18 cellular contexts compared by ENCODE assay signal in the genomic region with DNA sequence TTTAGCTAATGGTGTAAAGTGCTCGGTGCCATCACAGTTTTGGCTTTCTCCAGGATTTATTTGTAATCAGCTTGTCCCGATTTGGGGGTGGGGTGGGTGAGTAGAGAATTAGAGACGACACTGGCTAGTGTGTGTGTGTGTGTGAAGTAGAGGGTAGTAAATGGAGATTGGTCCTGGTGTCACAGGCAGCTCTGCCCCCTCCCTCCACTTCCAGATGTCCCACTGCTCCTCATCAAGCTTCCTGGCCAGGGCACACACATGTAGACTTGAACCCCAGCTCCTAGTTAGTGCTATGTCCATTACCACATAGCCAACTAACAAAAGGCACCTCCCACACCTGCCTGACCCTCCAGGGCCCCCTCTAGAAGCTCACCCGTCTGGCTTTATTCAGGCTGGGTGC. TPM values are rescaled to one million over a fixed set of nuclear protein-coding genes. Genes with fewer than 3 reads are reported as not detected.
DNase-seq lines count a peak whose midpoint lies in the region; ATAC-seq and TF ChIP-seq lines count a peak whose summit lies in the region.
"Had no signal": no experiment of that assay in that cellular context is flagged by ENCODE, and none has a peak within 500 bp of the region (broad histone marks: within the 10 kb centered on the region; RNA-seq: fewer than 3 reads in every experiment).

No MANE protein-coding gene starts in this region.

- peaks cover 27% of the 10 kb centered on the region for H4K20me1 ChIP-seq in PC-3 (ENCODE audit: low read length)

- DNase-seq in AG10803 (ENCODE audit: low read depth) = no peak
- no peak for DNase-seq in PC-3
- no peak for DNase-seq in epithelial cell of esophagus (ENCODE audit: low read depth)
- no peak for DNase-seq in lower lobe of right lung
- no peak for DNase-seq in NCI-H2196 (lab: John Stamatoyannopoulos, UW; ENCODE audit: unreplicated experiment)
- no peak for DNase-seq in foreskin melanocyte
- DNase-seq in NCI-H2227 (lab: John Stamatoyannopoulos, UW; ENCODE audit: unreplicated experiment) = no peak
- DNase-seq: activated CD4-positive, alpha-beta T cell treated with anti-CD3 and anti-CD28 coated beads, Interleukin-2, amount 50 U/mL, for 4 hours; activated T-cell treated with anti-CD3 and anti-CD28 coated beads, Interleukin-2, amount 50 U/mL, for 4 hours; AML-193; hypothalamus; left ventricle myocardium superior; NCI-H1694 treated with DMSO at 0.1 percent for 48 hours; NCI-H510A treated with DMSO at 0.1 percent for 48 hours; stimulated activated naive CD8-positive, alpha-beta T cell treated with anti-CD3 and anti-CD28 coated beads, Interleukin-15, amount 100 ng/mL, for 72 hours had no signal

- peak overlapping the region; percentile 90 for H3K4me2 ChIP-seq in PC-3 (ENCODE audit: low read length)

- POLR2A ChIA-PET in PC-3 (lab: Charles Lee; ENCODE audit: unreplicated experiment) = no interaction called here

- peak overlapping the region; percentile 27 for H3K27ac ChIP-seq in PC-3 (ENCODE audit: low read length)
- peak overlapping the region; percentile 14 for H3K27ac ChIP-seq in lower lobe of right lung
- H3K27ac ChIP-seq: prostate gland had no signal

- BruUV-seq in PC-3 (replicated peaks; lab: Mats Ljungman, UMichigan) = no TSS peak

- intact Hi-C loops in PC-3 (cut with micrococcal nuclease) = loop anchor here (1.0 to 2.0 kb wide), 3 partner anchors 34 to 100 kb away; no protein-coding TSS in a partner anchor
- intact Hi-C loops in lower lobe of right lung (cut with DNase I) = no loop called here

- H3K9me3 ChIP-seq in PC-3 (ENCODE audit: low read length) (no peaks in the 10 kb centered on the region), lower lobe of right lung (no peaks in the 10 kb centered on the region)
- H3K9me3 ChIP-seq: prostate gland had no signal

- peaks cover 12% of the 10 kb centered on the region for H3K36me3 ChIP-seq in PC-3 (ENCODE audit: low read depth, low read length)
- no peaks in the 10 kb centered on the region for H3K36me3 ChIP-seq in lower lobe of right lung
- H3K36me3 ChIP-seq: prostate gland had no signal

- CTCF ChIA-PET in PC-3 (lab: Charles Lee) = interaction anchor here (0.8 to 1.1 kb wide), 3 partner anchors 35 to 102 kb away, joined by 3 read pairs; no protein-coding TSS in a partner anchor

- H3K9ac ChIP-seq in PC-3 (ENCODE audit: low read length) = peak overlapping the region; percentile 82; the same call in 1 of the 2 replicates

- ATAC-seq in PC-3 = no peak
- ATAC-seq in lower lobe of right lung = no peak
- ATAC-seq in GM18519 (IDR thresholded peaks at IDR 0.05; ENCODE audit: low FRiP score, unreplicated experiment) = no peak
- ATAC-seq: activated T-cell treated with anti-CD3 and anti-CD28 coated beads, Interleukin-2, amount 50 U/mL, for 4 hours; left ventricle myocardium superior; stimulated activated naive CD8-positive, alpha-beta T cell treated with anti-CD3 and anti-CD28 coated beads, Interleukin-15, amount 100 ng/mL, for 72 hours had no signal

- peaks cover 18% of the 10 kb centered on the region for H3F3A ChIP-seq in PC-3 (ENCODE audit: low read length, unreplicated experiment)

- H2AFZ ChIP-seq in PC-3 (ENCODE audit: low read length) = no peak overlapping the region

- H3K79me2 ChIP-seq in PC-3 (ENCODE audit: low read length) = peaks cover 57% of the 10 kb centered on the region

- H3K4me1 ChIP-seq in PC-3 (ENCODE audit: insufficient read depth, low read length) (peaks cover 73% of the 10 kb centered on the region), lower lobe of right lung (peaks cover 64% of the 10 kb centered on the region)

- peak overlapping the region; percentile 81 for H3K4me3 ChIP-seq in AG10803 (ENCODE audit: low read length)
- H3K4me3 ChIP-seq in PC-3 (ENCODE audit: low read length) = peak overlapping the region; percentile 88
- peak overlapping the region; percentile 74 for H3K4me3 ChIP-seq in epithelial cell of esophagus (ENCODE audit: low read length)
- no peak overlapping the region for H3K4me3 ChIP-seq in lower lobe of right lung
- H3K4me3 ChIP-seq: prostate gland had no signal

- no peaks in the 10 kb centered on the region for H3K9me2 ChIP-seq in PC-3 (replicated peaks; ENCODE audit: low read length)

- no peak for TF ChIP-seq CTCF in AG10803 (conservative IDR thresholded peaks at IDR 0.05; ENCODE audit: low read length)
- TF ChIP-seq CTCF in PC-3 (conservative IDR thresholded peaks at IDR 0.05; ENCODE audit: low read depth, low read length) = no peak
- TF ChIP-seq CTCF in epithelial cell of esophagus (IDR thresholded peaks at IDR 0.05; ENCODE audit: insufficient read depth, low read depth, low read length, missing control alignments) = no peak
- no peak for TF ChIP-seq CTCF in lower lobe of right lung (IDR thresholded peaks at IDR 0.05)

- H3K27me3 ChIP-seq in PC-3 (ENCODE audit: low read length) = no peaks in the 10 kb centered on the region
- peaks cover 21% of the 10 kb centered on the region for H3K27me3 ChIP-seq in lower lobe of right lung (ENCODE audit: low read depth)

RNA-seq across cellular contexts. Expression of a gene that starts 3.2 kb away (rescaled TPM):
- total RNA-seq in PC-3 (2014; rRNA removed) (108 and 109 TPM in 2 replicates), lower lobe of right lung (15.3 TPM)

RNA-seq across cellular contexts. Expression of a gene that starts 16.0 kb away (rescaled TPM):
- total RNA-seq in PC-3 (2014; rRNA removed) = 20.0 and 21.4 TPM in 2 replicates
- 21.1 TPM for total RNA-seq in lower lobe of right lung
- total RNA-seq: OCI-LY7 had no signal

RNA-seq across cellular contexts. Expression of a gene that starts 36.4 kb away (rescaled TPM):
- total RNA-seq in PC-3 (2014; rRNA removed) (21.7 and 22.9 TPM in 2 replicates), lower lobe of right lung (8.1 TPM)
- total RNA-seq: activated T-cell treated with anti-CD3 and anti-CD28 coated beads, Interleukin-2, amount 50 U/mL, for 4 hours; OCI-LY7 had no signal
